In the genomic region with DNA sequence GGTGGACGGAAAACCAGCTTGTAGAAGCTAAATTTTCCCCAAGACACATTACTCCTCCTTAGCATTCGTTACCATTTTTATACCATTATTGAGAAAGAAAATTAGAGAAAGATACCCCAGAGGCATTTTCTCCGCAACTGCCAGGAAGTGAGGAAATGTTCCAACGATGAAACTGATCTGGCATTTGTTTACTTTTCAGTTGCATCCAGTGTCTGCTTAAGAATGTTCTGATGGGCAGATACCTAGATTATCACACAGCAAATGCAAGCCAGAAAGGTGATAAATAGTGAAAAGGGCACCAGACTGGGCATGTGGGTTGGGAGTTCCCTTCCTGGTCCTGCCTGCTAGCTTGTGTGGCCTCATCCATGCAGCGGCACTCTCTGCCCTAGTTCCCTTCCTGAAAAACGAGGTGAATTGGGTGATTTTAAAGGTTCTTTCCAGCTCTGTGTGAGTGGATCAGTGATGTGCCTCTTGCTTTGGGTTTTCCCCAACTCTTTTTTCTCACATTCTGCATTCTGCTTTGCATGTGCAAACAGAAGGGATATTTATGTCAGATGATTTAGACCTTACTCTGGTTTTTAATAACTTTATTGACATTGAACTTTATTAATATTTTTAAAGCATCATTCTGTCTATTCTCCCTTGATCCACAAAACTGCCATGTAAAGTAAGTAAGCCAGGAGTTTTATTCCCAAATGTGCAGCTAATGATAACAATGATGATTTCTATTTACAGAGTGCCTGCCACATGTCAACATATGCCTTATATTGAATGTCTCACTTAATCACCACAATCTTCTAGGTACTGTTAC, we compare ENCODE assay signal across 30 cellular contexts.
DNase-seq lines count a peak whose midpoint lies in the region; TF ChIP-seq lines count a peak whose summit lies in the region.
"Had no signal": no experiment of that assay in that cellular context is flagged by ENCODE, and none has a peak within 500 bp of the region (broad histone marks: within the 10 kb centered on the region; RNA-seq: fewer than 3 reads in every experiment).

No MANE protein-coding gene starts in this region.

- BruUV-seq in MCF 10A (replicated peaks; lab: Mats Ljungman, UMichigan) (no TSS peak), mammary epithelial cell (replicated peaks; lab: Mats Ljungman, UMichigan) (no TSS peak)

- H3K27me3 Mint-ChIP-seq in MCF 10A (ENCODE audit: insufficient read depth, unreplicated experiment): no peaks in the 10 kb centered on the region

- DNase-seq in MCF 10A (ENCODE audit: unreplicated experiment) (peak; percentile 75), mammary epithelial cell (no peak), NCI-H526 (lab: John Stamatoyannopoulos, UW) (peak; percentile 32 to 39), epithelial cell of esophagus (ENCODE audit: low read depth) (peak; percentile 65), globus pallidus (ENCODE audit: low spot score) (no peak), NCI-H446 (lab: John Stamatoyannopoulos, UW) (no peak), amniotic stem cell (lab: John Stamatoyannopoulos, UW) (no peak)
- DNase-seq: activated CD8-positive, alpha-beta T cell treated with anti-CD3 and anti-CD28 coated beads, Interleukin-2, amount 10 ng/mL, durations not matched to agents 7 days and 5 days; activated naive CD4-positive, alpha-beta T cell treated with anti-CD3 and anti-CD28 coated beads, Interleukin-2, amount 10 ng/mL, durations not matched to agents 7 days and 5 days; amygdala; brain microvascular endothelial cell; DMS79; dorsolateral prefrontal cortex; HCEC 1CT; left lung; NCI-H1092; NCI-H187; NCI-H2171; NCI-H510A treated with DMSO at 0.1 percent for 48 hours; pancreas; SIG-M5; stimulated activated naive CD4-positive, alpha-beta T cell treated with Interleukin-2 at 50 U/mL for 16 hours had no signal

- no peak overlapping the region for H2AFZ ChIP-seq in mammary epithelial cell (ENCODE audit: low read depth, low read length)

- H3K4me3 Mint-ChIP-seq in MCF 10A (ENCODE audit: unreplicated experiment): no peak overlapping the region
- H3K4me3 Mint-ChIP-seq: activated CD8-positive, alpha-beta T cell treated with anti-CD3 and anti-CD28 coated beads, Interleukin-2, amount 10 ng/mL, durations not matched to agents 7 days and 5 days; activated naive CD4-positive, alpha-beta T cell treated with anti-CD3 and anti-CD28 coated beads, Interleukin-2, amount 10 ng/mL, durations not matched to agents 7 days and 5 days; activated T-helper 17 cell treated with anti-CD3 and anti-CD28 coated beads, Interleukin-2, amount 50 U/mL, for 72 hours; neural crest cell; T-helper 2 cell treated with Interferon-gamma antibody and Interleukin-4, amounts not matched to agents 5 μg/mL and 100 μg/mL, for 36 hours had no signal

- POLR2A ChIA-PET in MCF 10A (lab: Yijun Ruan, JAX): interaction anchor here (0.7 kb wide), 1 partner anchor 14 kb away, joined by 3 read pairs; no protein-coding TSS in a partner anchor

- in situ Hi-C loops in mammary epithelial cell (cut with MboI; ENCODE audit: low sequenced_read_pairs in 2 of 2): loop anchor here (5.0 to 10.0 kb wide), 2 partner anchors 627 to 629 kb away; no protein-coding TSS in a partner anchor

- CTCF ChIA-PET in MCF 10A (lab: Yijun Ruan, JAX): interaction anchor here (0.6 to 2.4 kb wide), 8 partner anchors 17 to 654 kb away, joined by 3 to 12 read pairs (median 5); no protein-coding TSS in a partner anchor
- CTCF ChIA-PET in mammary epithelial cell (lab: Charles Lee; ENCODE audit: low non-redundant PET): no interaction called here

- no peaks in the 10 kb centered on the region for H3K36me3 Mint-ChIP-seq in MCF 10A (ENCODE audit: insufficient read depth, unreplicated experiment)
- H3K36me3 Mint-ChIP-seq: activated naive CD4-positive, alpha-beta T cell treated with anti-CD3 and anti-CD28 coated beads, Interleukin-2, amount 10 ng/mL, durations not matched to agents 7 days and 5 days; IgD-negative memory B cell had no signal

- H3K4me1 ChIP-seq in mammary epithelial cell (ENCODE audit: insufficient read depth, low read length) (peaks cover 6% of the 10 kb centered on the region), skeletal muscle satellite cell (ENCODE audit: control insufficient read depth, insufficient read depth, low read length) (peaks cover 21% of the 10 kb centered on the region)

- peaks cover 3% of the 10 kb centered on the region for H3K9me3 Mint-ChIP-seq in MCF 10A (ENCODE audit: unreplicated experiment)
- H3K9me3 Mint-ChIP-seq: activated naive CD4-positive, alpha-beta T cell treated with anti-CD3 and anti-CD28 coated beads, Interleukin-2, amount 10 ng/mL, durations not matched to agents 7 days and 5 days; activated T-helper 17 cell treated with anti-CD3 and anti-CD28 coated beads, Interleukin-2, amount 50 U/mL, for 72 hours; IgD-negative memory B cell; neural crest cell; T-helper 2 cell treated with Interferon-gamma antibody and Interleukin-4, amounts not matched to agents 5 μg/mL and 100 μg/mL, for 36 hours had no signal

- H3K9ac ChIP-seq in mammary epithelial cell (ENCODE audit: insufficient read depth, low read length): no peak overlapping the region
- no peak overlapping the region for H3K9ac ChIP-seq in skeletal muscle satellite cell (ENCODE audit: low read depth, low read length)

- no peaks in the 10 kb centered on the region for H4K20me1 ChIP-seq in mammary epithelial cell (ENCODE audit: insufficient read depth, low read length)

- H3K27me3 ChIP-seq in mammary epithelial cell (ENCODE audit: insufficient read depth, low read length) (peaks cover 20% of the 10 kb centered on the region), skeletal muscle satellite cell (ENCODE audit: control insufficient read depth, insufficient read depth, low read length) (no peaks in the 10 kb centered on the region)

- no peaks in the 10 kb centered on the region for H3K36me3 ChIP-seq in mammary epithelial cell (ENCODE audit: insufficient read depth, low read length)
- no peaks in the 10 kb centered on the region for H3K36me3 ChIP-seq in skeletal muscle satellite cell (ENCODE audit: insufficient read depth, low read length)
- H3K36me3 ChIP-seq: brain microvascular endothelial cell, left lung, pancreas had no signal

- no peaks in the 10 kb centered on the region for H3K79me2 ChIP-seq in mammary epithelial cell (ENCODE audit: insufficient read depth, low read length)

- peak overlapping the region; percentile 5 for H3K27ac Mint-ChIP-seq in MCF 10A (ENCODE audit: low read depth, unreplicated experiment)
- H3K27ac Mint-ChIP-seq: activated CD8-positive, alpha-beta T cell treated with anti-CD3 and anti-CD28 coated beads, Interleukin-2, amount 10 ng/mL, durations not matched to agents 7 days and 5 days; activated naive CD4-positive, alpha-beta T cell treated with anti-CD3 and anti-CD28 coated beads, Interleukin-2, amount 10 ng/mL, durations not matched to agents 7 days and 5 days; activated T-helper 17 cell treated with anti-CD3 and anti-CD28 coated beads, Interleukin-2, amount 50 U/mL, for 72 hours; IgD-negative memory B cell; T-helper 2 cell treated with Interferon-gamma antibody and Interleukin-4, amounts not matched to agents 5 μg/mL and 100 μg/mL, for 36 hours had no signal

- intact Hi-C loops in MCF 10A (cut with micrococcal nuclease) (no loop called here), mammary epithelial cell (cut with micrococcal nuclease) (loop anchor here (10.0 kb wide), 1 partner anchor 267 kb away; no protein-coding TSS in a partner anchor)

- peaks cover 13% of the 10 kb centered on the region for H3K4me1 Mint-ChIP-seq in MCF 10A (ENCODE audit: insufficient read depth, unreplicated experiment)
- H3K4me1 Mint-ChIP-seq: activated T-helper 17 cell treated with anti-CD3 and anti-CD28 coated beads, Interleukin-2, amount 50 U/mL, for 72 hours had no signal

- 52% methylated on average over 6 of the region's 6 CpGs for WGBS in mammary epithelial cell (ENCODE audit: low coverage, missing lambda C conversion rate)

- TF ChIP-seq CTCF in MCF 10A (IDR thresholded peaks at IDR 0.05; ENCODE audit: unreplicated experiment) (no peak), mammary epithelial cell (conservative IDR thresholded peaks at IDR 0.05 in 1 of 2, IDR thresholded peaks at IDR 0.05 in 1 of 2; ENCODE audit: extremely low read depth in 1 of 2, insufficient read depth in 1 of 2, low read depth in 1 of 2, low read length in 2 of 2) (no peak), epithelial cell of esophagus (IDR thresholded peaks at IDR 0.05; ENCODE audit: insufficient read depth, low read depth, low read length, missing control alignments) (no peak)

- H3K4me2 ChIP-seq in mammary epithelial cell (ENCODE audit: insufficient read depth, low read depth, low read length): no peak overlapping the region
- H3K4me2 ChIP-seq in skeletal muscle satellite cell (ENCODE audit: low read length): peak overlapping the region; percentile 19
- H3K4me2 ChIP-seq: smooth muscle cell had no signal

- no peak overlapping the region for H3K27ac ChIP-seq in mammary epithelial cell (ENCODE audit: insufficient read depth, low read depth, low read length)
- H3K27ac ChIP-seq: 22Rv1, brain microvascular endothelial cell, C4-2B, dorsolateral prefrontal cortex, left lung, pancreas had no signal

- H3K4me3 ChIP-seq in mammary epithelial cell (replicated peaks in 1 of 3; ENCODE audit: insufficient read depth in 1 of 3, low read depth in 2 of 3, low read length in 3 of 3) (no peak overlapping the region), epithelial cell of esophagus (ENCODE audit: low read length) (no peak overlapping the region), skeletal muscle satellite cell (ENCODE audit: low read length) (no peak overlapping the region)
- H3K4me3 ChIP-seq: dorsolateral prefrontal cortex, left lung, pancreas, smooth muscle cell had no signal

- peaks cover 6% of the 10 kb centered on the region for H3K9me3 ChIP-seq in mammary epithelial cell (replicated peaks; ENCODE audit: insufficient read depth, low read length)
- H3K9me3 ChIP-seq in skeletal muscle satellite cell (replicated peaks; ENCODE audit: low read length): no peaks in the 10 kb centered on the region
- H3K9me3 ChIP-seq: left lung, pancreas had no signal

- dilution Hi-C loops in mammary epithelial cell (cut with HindIII; ENCODE audit: low sequenced_read_pairs): no loop called here

Comparison
In these comparisons a context has a peak if more than half of its experiments do, and no peak if none do; other contexts are left out.
1. DNase-seq: peak in MCF 10A (single experiment), NCI-H526 (2 of 2) and epithelial cell of esophagus (single experiment); none in mammary epithelial cell (single experiment), globus pallidus (single experiment), NCI-H446 (0 of 2) and amniotic stem cell (single experiment).